ENCODE assay signal across 14 cellular contexts in genomic region chr13:35771898-35772297, GRCh38.
DNase-seq lines count a peak whose midpoint lies in the region; ATAC-seq and TF ChIP-seq lines count a peak whose summit lies in the region.
"Had no signal": no experiment of that assay in that cellular context is flagged by ENCODE, and none has a peak within 500 bp of the region (broad histone marks: within the 10 kb centered on the region; RNA-seq: fewer than 3 reads in every experiment).

No MANE protein-coding gene starts in this region.

- no peak overlapping the region for H3K27ac Mint-ChIP-seq in activated CD4-positive, alpha-beta memory T cell treated with anti-CD3 and anti-CD28 coated beads for 36 hours
- H3K27ac Mint-ChIP-seq: B cell had no signal

- no peak overlapping the region for H3K4me3 Mint-ChIP-seq in activated CD4-positive, alpha-beta memory T cell treated with anti-CD3 and anti-CD28 coated beads for 36 hours
- H3K4me3 Mint-ChIP-seq: B cell had no signal

- no peaks in the 10 kb centered on the region for H3K27me3 ChIP-seq in brain microvascular endothelial cell (replicated peaks)

- peak; percentile 7 for DNase-seq in A172 (ENCODE audit: low spot score)
- peak; percentile 80 for DNase-seq in HS-27A (ENCODE audit: low read depth)
- DNase-seq in brain microvascular endothelial cell: peak; percentile 87
- peak; percentile 92 for DNase-seq in kidney glomerular epithelial cell (lab: John Stamatoyannopoulos, UW)
- DNase-seq in erythroblast (lab: John Stamatoyannopoulos, UW): no peak
- no peak for DNase-seq in activated CD4-positive, alpha-beta memory T cell treated with anti-CD3 and anti-CD28 coated beads for 36 hours
- no peak for DNase-seq in activated naive CD4-positive, alpha-beta T cell treated with Interleukin-2 at 50 U/mL for 16 hours
- DNase-seq: activated CD4-positive, CD25-positive, alpha-beta regulatory T cell treated with anti-CD3 and anti-CD28 coated beads, Interleukin-2, amount 50 U/mL, for 72 hours; activated naive CD4-positive, alpha-beta T cell treated with anti-CD3 and anti-CD28 coated beads, Interleukin-2, amount 50 U/mL, for 16 hours; lower lobe of right lung; NCI-H187; small intestine had no signal

- H3K27me3 Mint-ChIP-seq in activated CD4-positive, alpha-beta memory T cell treated with anti-CD3 and anti-CD28 coated beads for 36 hours: no peaks in the 10 kb centered on the region

- intact Hi-C loops in activated CD4-positive, alpha-beta memory T cell treated with anti-CD3 and anti-CD28 coated beads for 36 hours (cut with micrococcal nuclease): no loop called here

- no peaks in the 10 kb centered on the region for H3K4me1 Mint-ChIP-seq in activated CD4-positive, alpha-beta memory T cell treated with anti-CD3 and anti-CD28 coated beads for 36 hours (ENCODE audit: low read depth)
- H3K4me1 Mint-ChIP-seq: B cell had no signal

- H3K36me3 ChIP-seq in brain microvascular endothelial cell (replicated peaks): no peaks in the 10 kb centered on the region
- H3K36me3 ChIP-seq: lower lobe of right lung had no signal

- POLR2A ChIA-PET in activated CD4-positive, alpha-beta memory T cell treated with anti-CD3 and anti-CD28 coated beads for 36 hours (lab: Charles Lee): no interaction called here

- no peaks in the 10 kb centered on the region for H3K36me3 Mint-ChIP-seq in activated CD4-positive, alpha-beta memory T cell treated with anti-CD3 and anti-CD28 coated beads for 36 hours

- no peaks in the 10 kb centered on the region for H3K9me3 Mint-ChIP-seq in activated CD4-positive, alpha-beta memory T cell treated with anti-CD3 and anti-CD28 coated beads for 36 hours

- no peak for ATAC-seq in HG02678 (IDR thresholded peaks at IDR 0.05; ENCODE audit: unreplicated experiment)

- CTCF ChIA-PET in activated CD4-positive, alpha-beta memory T cell treated with anti-CD3 and anti-CD28 coated beads for 36 hours (lab: Charles Lee): no interaction called here

- no peak overlapping the region for H3K4me3 ChIP-seq in brain microvascular endothelial cell (ENCODE audit: low read depth, low read length)
- H3K4me3 ChIP-seq: lower lobe of right lung had no signal

- in situ Hi-C loops in brain microvascular endothelial cell (cut with HindIII; ENCODE audit: low pct_ligation_motif_present, low sequenced_read_pairs): no loop called here

- H3K27ac ChIP-seq in brain microvascular endothelial cell: peak overlapping the region; percentile 60
- H3K27ac ChIP-seq: lower lobe of right lung had no signal

- TF ChIP-seq CTCF in brain microvascular endothelial cell (IDR thresholded peaks at IDR 0.05; ENCODE audit: low read depth, low read length, missing control alignments): peak; percentile 27

- no peak for TF ChIP-seq POLR2A in erythroblast (IDR thresholded peaks at IDR 0.05; ENCODE audit: low read length)

Comparison
In these comparisons a context has a peak if more than half of its experiments do, and no peak if none do; other contexts are left out.
1. DNase-seq: peak in A172 (single experiment), HS-27A (single experiment), brain microvascular endothelial cell (single experiment) and kidney glomerular epithelial cell (single experiment); none in erythroblast (0 of 2), activated CD4-positive, alpha-beta memory T cell treated with anti-CD3 and anti-CD28 coated beads for 36 hours (single experiment) and activated naive CD4-positive, alpha-beta T cell treated with Interleukin-2 at 50 U/mL for 16 hours (single experiment).